In genomic region chr7:5776894-5777645, GRCh38 we compare ENCODE assay signal across 12 cellular contexts. TPM values are rescaled to one million over a fixed set of nuclear protein-coding genes. Genes with fewer than 3 reads are reported as not detected.
DNase-seq lines count a peak whose midpoint lies in the region; ATAC-seq and TF ChIP-seq lines count a peak whose summit lies in the region.
"Had no signal": no experiment of that assay in that cellular context is flagged by ENCODE, and none has a peak within 500 bp of the region (broad histone marks: within the 10 kb centered on the region; RNA-seq: fewer than 3 reads in every experiment).

No MANE protein-coding gene starts in this region.

- no peak for ATAC-seq in naive thymus-derived CD8-positive, alpha-beta T cell
- no peak for ATAC-seq in GM18909 (IDR thresholded peaks at IDR 0.05; ENCODE audit: poor library complexity, unreplicated experiment)
- no peak for ATAC-seq in right cardiac atrium
- no peak for ATAC-seq in HG03342 (IDR thresholded peaks at IDR 0.05; ENCODE audit: unreplicated experiment)
- ATAC-seq: esophagus mucosa had no signal

- H3K27me3 ChIP-seq in right cardiac atrium (ENCODE audit: control insufficient read depth, insufficient read depth), result no peaks in the 10 kb centered on the region

- peaks cover 68% of the 10 kb centered on the region for H3K4me1 Mint-ChIP-seq in activated naive CD4-positive, alpha-beta T cell treated with anti-CD3 and anti-CD28 coated beads for 36 hours (ENCODE audit: low read depth)
- peaks cover 25 to 83% (median 68%) of the 10 kb centered on the region in 4 donors for H3K4me1 Mint-ChIP-seq in naive thymus-derived CD8-positive, alpha-beta T cell

- H3K9me3 ChIP-seq in right cardiac atrium (ENCODE audit: control insufficient read depth, low read length), result no peaks in the 10 kb centered on the region

- H3K9me3 Mint-ChIP-seq in activated naive CD4-positive, alpha-beta T cell treated with anti-CD3 and anti-CD28 coated beads for 36 hours, result no peaks in the 10 kb centered on the region
- H3K9me3 Mint-ChIP-seq in naive thymus-derived CD8-positive, alpha-beta T cell, result peaks cover 0 to 3% (median 0%) of the 10 kb centered on the region in 9 donors
- H3K9me3 Mint-ChIP-seq: type B pancreatic cell had no signal

- H3K4me1 ChIP-seq in right cardiac atrium (ENCODE audit: control insufficient read depth, insufficient read depth, low read length), result peaks cover 3% of the 10 kb centered on the region

- H3K27ac Mint-ChIP-seq in activated naive CD4-positive, alpha-beta T cell treated with anti-CD3 and anti-CD28 coated beads for 36 hours, result peak overlapping the region; percentile 75
- peak overlapping the region; percentile 69 to 96 (median 88) for H3K27ac Mint-ChIP-seq in naive thymus-derived CD8-positive, alpha-beta T cell
- H3K27ac Mint-ChIP-seq: type B pancreatic cell had no signal

- H3K4me3 Mint-ChIP-seq in activated naive CD4-positive, alpha-beta T cell treated with anti-CD3 and anti-CD28 coated beads for 36 hours, result peak overlapping the region; percentile 74
- peak overlapping the region; percentile 54 to 88 (median 82) for H3K4me3 Mint-ChIP-seq in naive thymus-derived CD8-positive, alpha-beta T cell
- H3K4me3 Mint-ChIP-seq: type B pancreatic cell had no signal

- no peaks in the 10 kb centered on the region for H3K27me3 Mint-ChIP-seq in activated naive CD4-positive, alpha-beta T cell treated with anti-CD3 and anti-CD28 coated beads for 36 hours (ENCODE audit: low read depth)
- H3K27me3 Mint-ChIP-seq in naive thymus-derived CD8-positive, alpha-beta T cell, result no peaks in the 10 kb centered on the region
- H3K27me3 Mint-ChIP-seq: type B pancreatic cell had no signal

- CTCF ChIA-PET in HEK293T (lab: Yijun Ruan, JAX), result interaction anchor here (0.7 kb wide), 1 partner anchor 25 kb away, joined by 3 read pairs; no protein-coding TSS in a partner anchor
- CTCF ChIA-PET in activated naive CD4-positive, alpha-beta T cell treated with anti-CD3 and anti-CD28 coated beads for 36 hours (lab: Charles Lee), result interaction anchor here (0.5 to 0.7 kb wide), 3 partner anchors 168 to 827 kb away, joined by 3 to 4 read pairs (median 3); no protein-coding TSS in a partner anchor

- DNase-seq in NCI-H2029 treated with DMSO at 0.1 percent for 48 hours (lab: John Stamatoyannopoulos, UW) (peak; percentile 21), NCI-H2029 (lab: John Stamatoyannopoulos, UW) (no peak), HEK293T (ENCODE audit: extremely low spot score) (no peak), right cardiac atrium (no peak)
- peak; percentile 35 for DNase-seq in activated naive CD4-positive, alpha-beta T cell treated with anti-CD3 and anti-CD28 coated beads for 36 hours
- peak in 3 of 10 donors; percentile 9 to 27 (median 11) for DNase-seq in naive thymus-derived CD8-positive, alpha-beta T cell
- DNase-seq: midbrain, retina had no signal

- POLR2A ChIA-PET in HEK293T (lab: Yijun Ruan, JAX), result interaction anchor here (1.4 kb wide), 1 partner anchor 10 kb away, joined by 4 read pairs; no protein-coding TSS in a partner anchor
- POLR2A ChIA-PET in naive thymus-derived CD8-positive, alpha-beta T cell (lab: Charles Lee), result interaction anchor here (0.6 to 1.5 kb wide), 2 partner anchors 46 to 280 kb away, joined by 4 to 8 read pairs; no protein-coding TSS in a partner anchor

- WGBS in right cardiac atrium, result 63% methylated on average over 9 of the region's 9 CpGs

- intact Hi-C loops in activated naive CD4-positive, alpha-beta T cell treated with anti-CD3 and anti-CD28 coated beads for 36 hours (cut with micrococcal nuclease), result loop anchor here (10.0 kb wide), 1 partner anchor 1868 kb away; the partner anchor contains the start of gene UMAD1
- intact Hi-C loops in right cardiac atrium (cut with DNase I), result no loop called here

- peaks cover 12% of the 10 kb centered on the region for H3K36me3 Mint-ChIP-seq in activated naive CD4-positive, alpha-beta T cell treated with anti-CD3 and anti-CD28 coated beads for 36 hours (ENCODE audit: low read depth)
- peaks cover 0 to 54% (median 0%) of the 10 kb centered on the region in 3 donors for H3K36me3 Mint-ChIP-seq in naive thymus-derived CD8-positive, alpha-beta T cell

- H3K4me3 ChIP-seq in right cardiac atrium (ENCODE audit: low read length), result no peak overlapping the region

- H3K27ac ChIP-seq in right cardiac atrium (ENCODE audit: low read length), result no peak overlapping the region

TF ChIP-seq in HEK293T, 16 proteins besides CTCF, POLR2A, EP300 and RAD21:
- TF ChIP-seq HDGF (IDR thresholded peaks at IDR 0.05; ENCODE audit: borderline replicate concordance) (no peak), ZNF384 (IDR thresholded peaks at IDR 0.05) (0 out of 2 replicates have a peak, but pooled peaks have one; percentile 38)

RNA-seq across cellular contexts. Expression of gene RNF216, which starts 4.4 kb away (rescaled TPM):
- 10 to 100 TPM; 32.0 to 32.5 TPM for total RNA-seq in activated naive CD4-positive, alpha-beta T cell treated with anti-CD3 and anti-CD28 coated beads for 36 hours
- 100 to 1,000 TPM; 114 to 115 TPM for total RNA-seq in naive thymus-derived CD8-positive, alpha-beta T cell
- 10 to 100 TPM; 28.4 to 47.6 (median 35.9) TPM for polyA plus RNA-seq in naive thymus-derived CD8-positive, alpha-beta T cell
- total RNA-seq in right cardiac atrium, result 10 to 100 TPM; 30.4 to 52.2 (median 31.3) TPM
- 24.8 TPM for polyA plus RNA-seq in right cardiac atrium

Comparison
In these comparisons a context has a peak if more than half of its experiments do, and no peak if none do; other contexts are left out.
1. DNase-seq: peak in NCI-H2029 treated with DMSO at 0.1 percent for 48 hours (single experiment) and activated naive CD4-positive, alpha-beta T cell treated with anti-CD3 and anti-CD28 coated beads for 36 hours (single experiment); none in NCI-H2029 (single experiment), HEK293T (single experiment) and right cardiac atrium (0 of 3).